6 cellular contexts compared by ENCODE assay signal in the genomic region with DNA sequence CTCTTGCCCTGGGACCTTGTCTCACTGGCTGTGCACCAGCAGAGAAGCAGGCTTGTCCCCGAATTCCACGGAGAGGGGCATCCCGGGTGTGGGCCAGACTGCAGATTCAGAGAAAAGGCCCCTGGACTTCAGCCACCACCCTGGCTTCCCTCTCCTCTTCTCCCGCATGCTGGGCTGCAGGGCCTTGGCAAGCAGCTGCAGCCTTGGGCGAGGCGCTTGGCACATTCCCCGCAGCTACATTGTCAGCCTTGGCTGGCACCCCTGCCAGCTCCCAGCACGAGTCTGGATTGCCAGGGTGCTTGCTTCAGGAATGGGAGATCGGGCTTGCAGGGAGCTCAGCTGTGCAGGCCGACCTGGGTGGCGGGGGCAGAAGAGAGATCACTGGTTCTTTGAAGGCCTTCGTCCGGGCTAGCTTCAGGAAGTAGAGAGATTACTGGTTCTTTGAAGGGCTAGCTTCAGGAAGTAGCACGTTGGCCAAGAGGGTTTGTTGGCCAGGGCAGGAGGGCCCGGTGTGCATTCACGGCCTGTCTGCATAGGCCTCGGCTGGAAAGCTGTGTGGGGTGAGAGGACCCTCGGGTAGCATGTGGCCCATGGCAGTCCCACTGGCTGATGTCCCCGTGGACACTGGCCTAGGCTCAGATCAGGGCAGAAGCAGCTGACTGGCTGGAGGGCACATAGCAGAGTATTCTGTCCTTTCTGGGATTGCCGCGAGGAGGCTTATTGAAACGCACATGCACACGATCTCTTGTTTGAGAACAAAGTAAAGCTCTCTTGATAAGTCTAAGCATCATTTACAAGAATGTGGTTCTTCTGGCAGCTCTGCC. TPM values are rescaled to one million over a fixed set of nuclear protein-coding genes. Genes with fewer than 3 reads are reported as not detected.
DNase-seq lines count a peak whose midpoint lies in the region; ATAC-seq and TF ChIP-seq lines count a peak whose summit lies in the region.

No MANE protein-coding gene starts in this region.

- WGBS in esophagus muscularis mucosa = 53% methylated on average over 19 of the region's 23 CpGs

- ATAC-seq in GM19463 (IDR thresholded peaks at IDR 0.05; ENCODE audit: unreplicated experiment) = no peak

- TF ChIP-seq CTCF in esophagus muscularis mucosa (IDR thresholded peaks at IDR 0.05) = no peak

- no peak for TF ChIP-seq EP300 in esophagus muscularis mucosa (IDR thresholded peaks at IDR 0.05)

- no peak for TF ChIP-seq POLR2A in esophagus muscularis mucosa (IDR thresholded peaks at IDR 0.05; ENCODE audit: low read depth)

- H3K4me3 ChIP-seq in esophagus muscularis mucosa (peak overlapping the region; percentile 38 to 78 (median 70)), skeletal muscle cell (ENCODE audit: low read depth, low read length) (peak overlapping the region; percentile 22)

- H3K4me1 ChIP-seq in esophagus muscularis mucosa = peaks cover 42 to 57% (median 56%) of the 10 kb centered on the region in 4 donors

- intact Hi-C loops in esophagus muscularis mucosa (cut with DNase I) = no loop called here

- H3K9me3 ChIP-seq in esophagus muscularis mucosa = peaks cover 0 to 6% (median 0%) of the 10 kb centered on the region in 4 donors

- DNase-seq in AML-193 (lab: John Stamatoyannopoulos, UW) (peak; percentile 40 to 50), NCI-H2107 treated with DMSO at 0.1 percent for 48 hours (lab: John Stamatoyannopoulos, UW; ENCODE audit: unreplicated experiment) (peak; percentile 60), esophagus muscularis mucosa (ENCODE audit: extremely low spot score) (no peak), skeletal muscle cell (ENCODE audit: low read depth) (no peak), GM19238 (ENCODE audit: insufficient read length, low spot score) (no peak)

- H3K27me3 ChIP-seq in esophagus muscularis mucosa = no peaks in the 10 kb centered on the region

- H3K27ac ChIP-seq in esophagus muscularis mucosa (replicated peaks in 1 of 4) = peak overlapping the region; percentile 84 to 92 (median 88)

- peaks cover 0 to 17% (median 5%) of the 10 kb centered on the region in 4 donors for H3K36me3 ChIP-seq in esophagus muscularis mucosa

RNA-seq across cellular contexts. Expression of a gene that starts 2.7 kb away (rescaled TPM):
- 10 to 100 TPM; 18.4 to 36.2 (median 25.1) TPM for total RNA-seq in esophagus muscularis mucosa

RNA-seq across cellular contexts. Expression of a gene that starts 3.1 kb away (rescaled TPM):
- total RNA-seq in esophagus muscularis mucosa = 100 to 1,000 TPM in 2 of 4 donors, 10 to 100 TPM in 2; 76.4 to 129 (median 101) TPM

RNA-seq across cellular contexts. Expression of a gene that starts 36.7 kb away (rescaled TPM):
- total RNA-seq in esophagus muscularis mucosa = 10 to 100 TPM in 3 of 4 donors, 1 to 10 TPM in 1; 6.1 to 21.9 (median 17.6) TPM

RNA-seq across cellular contexts. Expression of a gene that starts 39.6 kb away (rescaled TPM):
- total RNA-seq in esophagus muscularis mucosa = 10 to 100 TPM; 41.7 to 62.3 (median 45.6) TPM

RNA-seq across cellular contexts. Expression of a gene that starts 53.5 kb away (rescaled TPM):
- 1 to 10 TPM in 2 of 4 donors, under 1 TPM in 2; 0.52 to 2.2 (median 1.1) TPM for total RNA-seq in esophagus muscularis mucosa

Comparison
In these comparisons a context has a peak if more than half of its experiments do, and no peak if none do; other contexts are left out.
1. DNase-seq: peak in AML-193 (2 of 2) and NCI-H2107 treated with DMSO at 0.1 percent for 48 hours (single experiment); none in esophagus muscularis mucosa (single experiment), skeletal muscle cell (single experiment) and GM19238 (single experiment).